1 cellular context compared by ENCODE assay signal in the genomic region with DNA sequence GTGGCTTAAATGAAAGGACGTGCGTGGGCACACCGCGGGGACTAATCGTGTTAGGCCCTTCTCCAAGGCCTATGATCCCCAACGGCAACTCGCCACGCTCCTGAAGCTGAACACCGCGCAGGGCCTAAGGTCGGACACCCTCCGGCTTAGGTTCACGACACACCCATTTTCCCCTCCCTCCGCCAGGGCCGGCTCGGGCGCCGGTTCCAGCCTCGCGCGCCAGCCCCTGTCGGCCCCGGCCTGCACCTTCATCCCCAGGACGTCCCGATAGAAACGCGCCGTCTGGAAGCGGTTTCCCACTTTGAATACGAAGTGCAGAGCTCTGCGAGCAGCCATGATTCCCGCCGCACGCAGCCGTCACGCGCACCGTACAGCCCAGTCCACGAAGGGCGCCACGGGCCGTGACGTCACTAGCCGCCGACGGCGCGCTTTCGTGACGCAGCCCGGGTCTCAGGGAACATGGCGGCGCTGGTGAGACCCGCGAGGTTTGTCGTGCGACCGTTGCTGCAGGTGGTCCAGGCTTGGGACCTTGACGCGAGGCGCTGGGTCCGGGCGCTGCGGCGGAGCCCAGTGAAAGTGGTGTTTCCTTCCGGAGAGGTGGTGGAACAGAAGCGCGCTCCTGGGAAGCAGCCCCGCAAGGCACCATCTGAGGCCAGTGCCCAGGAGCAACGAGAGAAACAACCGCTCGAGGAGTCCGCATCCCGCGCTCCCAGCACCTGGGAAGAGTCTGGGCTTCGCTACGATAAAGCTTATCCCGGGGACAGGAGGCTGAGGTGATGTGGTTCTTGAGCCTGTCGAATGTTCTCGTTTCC.
TF ChIP-seq lines count a peak whose summit lies in the region.

A gene with protein sequence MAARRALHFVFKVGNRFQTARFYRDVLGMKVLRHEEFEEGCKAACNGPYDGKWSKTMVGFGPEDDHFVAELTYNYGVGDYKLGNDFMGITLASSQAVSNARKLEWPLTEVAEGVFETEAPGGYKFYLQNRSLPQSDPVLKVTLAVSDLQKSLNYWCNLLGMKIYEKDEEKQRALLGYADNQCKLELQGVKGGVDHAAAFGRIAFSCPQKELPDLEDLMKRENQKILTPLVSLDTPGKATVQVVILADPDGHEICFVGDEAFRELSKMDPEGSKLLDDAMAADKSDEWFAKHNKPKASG (minus strand): TSS at position 361 of the 812 bp plus-strand sequence. CDS start 25 bp downstream, at position 336.
A gene with protein sequence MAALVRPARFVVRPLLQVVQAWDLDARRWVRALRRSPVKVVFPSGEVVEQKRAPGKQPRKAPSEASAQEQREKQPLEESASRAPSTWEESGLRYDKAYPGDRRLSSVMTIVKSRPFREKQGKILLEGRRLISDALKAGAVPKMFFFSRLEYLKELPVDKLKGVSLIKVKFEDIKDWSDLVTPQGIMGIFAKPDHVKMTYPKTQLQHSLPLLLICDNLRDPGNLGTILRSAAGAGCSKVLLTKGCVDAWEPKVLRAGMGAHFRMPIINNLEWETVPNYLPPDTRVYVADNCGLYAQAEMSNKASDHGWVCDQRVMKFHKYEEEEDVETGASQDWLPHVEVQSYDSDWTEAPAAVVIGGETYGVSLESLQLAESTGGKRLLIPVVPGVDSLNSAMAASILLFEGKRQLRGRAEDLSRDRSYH (plus strand): TSS at position 434 of the 812 bp plus-strand sequence. CDS start 26 bp downstream, at position 460.

TF ChIP-seq in GM12878, 131 proteins besides CTCF, POLR2A, EP300 and RAD21 (continued from another document and continues in another):
- TF ChIP-seq, protein P1, sequence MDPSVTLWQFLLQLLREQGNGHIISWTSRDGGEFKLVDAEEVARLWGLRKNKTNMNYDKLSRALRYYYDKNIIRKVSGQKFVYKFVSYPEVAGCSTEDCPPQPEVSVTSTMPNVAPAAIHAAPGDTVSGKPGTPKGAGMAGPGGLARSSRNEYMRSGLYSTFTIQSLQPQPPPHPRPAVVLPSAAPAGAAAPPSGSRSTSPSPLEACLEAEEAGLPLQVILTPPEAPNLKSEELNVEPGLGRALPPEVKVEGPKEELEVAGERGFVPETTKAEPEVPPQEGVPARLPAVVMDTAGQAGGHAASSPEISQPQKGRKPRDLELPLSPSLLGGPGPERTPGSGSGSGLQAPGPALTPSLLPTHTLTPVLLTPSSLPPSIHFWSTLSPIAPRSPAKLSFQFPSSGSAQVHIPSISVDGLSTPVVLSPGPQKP (IDR thresholded peaks at IDR 0.05; ENCODE audit: low read depth, low read length), result peak; percentile 54; the same call in 1 of the 2 replicates
- TF ChIP-seq YBX1 (IDR thresholded peaks at IDR 0.05) (no peak), ZZZ3 (IDR thresholded peaks at IDR 0.05; ENCODE audit: control insufficient read depth, insufficient read length, low read depth) (no peak), GABPA (IDR thresholded peaks at IDR 0.05; ENCODE audit: low read depth) (no peak), ZNF24 (IDR thresholded peaks at IDR 0.05) (no peak), MTA2 (IDR thresholded peaks at IDR 0.05; ENCODE audit: low read depth) (no peak), KAT2A (conservative IDR thresholded peaks at IDR 0.05; ENCODE audit: control insufficient read depth, low read depth, low read length) (no peak), IKZF2 (IDR thresholded peaks at IDR 0.05) (peak; percentile 21 to 39; a peak in 2 of 4 replicates), NR2C2 (IDR thresholded peaks at IDR 0.05; ENCODE audit: borderline replicate concordance, control insufficient read depth, insufficient read length, low read depth) (no peak), ZNF274 (IDR thresholded peaks at IDR 0.05; ENCODE audit: insufficient read depth, insufficient read length) (no peak), BMI1 (IDR thresholded peaks at IDR 0.05; ENCODE audit: borderline replicate concordance) (no peak), NFXL1 (IDR thresholded peaks at IDR 0.05; ENCODE audit: borderline replicate concordance) (no peak), FOXK2 (IDR thresholded peaks at IDR 0.05) (peak; percentile 60; the same call in 1 of the 2 replicates), PAX5 (IDR thresholded peaks at IDR 0.05; ENCODE audit: borderline replicate concordance, low read depth, low read length) (peak; percentile 23; the same call in 1 of the 2 replicates), ZSCAN29 (IDR thresholded peaks at IDR 0.05) (no peak), STAT3 (IDR thresholded peaks at IDR 0.05; ENCODE audit: low read depth, low read length) (no peak), CREB1 (IDR thresholded peaks at IDR 0.05; ENCODE audit: low read depth) (peak; percentile 100), NFIC (IDR thresholded peaks at IDR 0.05; ENCODE audit: low read depth, low read length) (no peak), TCF12 (IDR thresholded peaks at IDR 0.05; ENCODE audit: low read depth, low read length) (0 out of 2 replicates have a peak, but pooled peaks have one; percentile 42), SIX5 (IDR thresholded peaks at IDR 0.05; ENCODE audit: low read depth, low read length, severe bottlenecking) (peak; percentile 67), IKZF1 (conservative IDR thresholded peaks at IDR 0.05) (peak; percentile 90), POLR2AphosphoS2 (IDR thresholded peaks at IDR 0.05; ENCODE audit: low read depth, low read length) (0 out of 2 replicates have a peak, but pooled peaks have one; percentile 68), CBX3 (IDR thresholded peaks at IDR 0.05; ENCODE audit: borderline replicate concordance, low read depth) (no peak), JUND (IDR thresholded peaks at IDR 0.05; ENCODE audit: low read depth, low read length) (peak; percentile 44; the same call in 1 of the 2 replicates), TCF3 (IDR thresholded peaks at IDR 0.05; ENCODE audit: borderline replicate concordance, insufficient read depth, low read depth, low read length) (0 out of 2 replicates have a peak, but pooled peaks have one; percentile 59), MYC (IDR thresholded peaks at IDR 0.05; ENCODE audit: insufficient read depth, insufficient read length, insufficient replicate concordance, low read length, severe bottlenecking) (peak; percentile 89), ZNF384 (IDR thresholded peaks at IDR 0.05; ENCODE audit: borderline replicate concordance, low read depth, low read length) (no peak), BCL11A (IDR thresholded peaks at IDR 0.05; ENCODE audit: low read depth, low read length) (no peak)
- TF ChIP-seq, protein P2, sequence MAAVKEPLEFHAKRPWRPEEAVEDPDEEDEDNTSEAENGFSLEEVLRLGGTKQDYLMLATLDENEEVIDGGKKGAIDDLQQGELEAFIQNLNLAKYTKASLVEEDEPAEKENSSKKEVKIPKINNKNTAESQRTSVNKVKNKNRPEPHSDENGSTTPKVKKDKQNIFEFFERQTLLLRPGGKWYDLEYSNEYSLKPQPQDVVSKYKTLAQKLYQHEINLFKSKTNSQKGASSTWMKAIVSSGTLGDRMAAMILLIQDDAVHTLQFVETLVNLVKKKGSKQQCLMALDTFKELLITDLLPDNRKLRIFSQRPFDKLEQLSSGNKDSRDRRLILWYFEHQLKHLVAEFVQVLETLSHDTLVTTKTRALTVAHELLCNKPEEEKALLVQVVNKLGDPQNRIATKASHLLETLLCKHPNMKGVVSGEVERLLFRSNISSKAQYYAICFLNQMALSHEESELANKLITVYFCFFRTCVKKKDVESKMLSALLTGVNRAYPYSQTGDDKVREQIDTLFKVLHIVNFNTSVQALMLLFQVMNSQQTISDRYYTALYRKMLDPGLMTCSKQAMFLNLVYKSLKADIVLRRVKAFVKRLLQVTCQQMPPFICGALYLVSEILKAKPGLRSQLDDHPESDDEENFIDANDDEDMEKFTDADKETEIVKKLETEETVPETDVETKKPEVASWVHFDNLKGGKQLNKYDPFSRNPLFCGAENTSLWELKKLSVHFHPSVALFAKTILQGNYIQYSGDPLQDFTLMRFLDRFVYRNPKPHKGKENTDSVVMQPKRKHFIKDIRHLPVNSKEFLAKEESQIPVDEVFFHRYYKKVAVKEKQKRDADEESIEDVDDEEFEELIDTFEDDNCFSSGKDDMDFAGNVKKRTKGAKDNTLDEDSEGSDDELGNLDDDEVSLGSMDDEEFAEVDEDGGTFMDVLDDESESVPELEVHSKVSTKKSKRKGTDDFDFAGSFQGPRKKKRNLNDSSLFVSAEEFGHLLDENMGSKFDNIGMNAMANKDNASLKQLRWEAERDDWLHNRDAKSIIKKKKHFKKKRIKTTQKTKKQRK (IDR thresholded peaks at IDR 0.05; ENCODE audit: low read depth, low read length), result peak; percentile 48; the same call in 1 of the 2 replicates
- TF ChIP-seq, protein P3, sequence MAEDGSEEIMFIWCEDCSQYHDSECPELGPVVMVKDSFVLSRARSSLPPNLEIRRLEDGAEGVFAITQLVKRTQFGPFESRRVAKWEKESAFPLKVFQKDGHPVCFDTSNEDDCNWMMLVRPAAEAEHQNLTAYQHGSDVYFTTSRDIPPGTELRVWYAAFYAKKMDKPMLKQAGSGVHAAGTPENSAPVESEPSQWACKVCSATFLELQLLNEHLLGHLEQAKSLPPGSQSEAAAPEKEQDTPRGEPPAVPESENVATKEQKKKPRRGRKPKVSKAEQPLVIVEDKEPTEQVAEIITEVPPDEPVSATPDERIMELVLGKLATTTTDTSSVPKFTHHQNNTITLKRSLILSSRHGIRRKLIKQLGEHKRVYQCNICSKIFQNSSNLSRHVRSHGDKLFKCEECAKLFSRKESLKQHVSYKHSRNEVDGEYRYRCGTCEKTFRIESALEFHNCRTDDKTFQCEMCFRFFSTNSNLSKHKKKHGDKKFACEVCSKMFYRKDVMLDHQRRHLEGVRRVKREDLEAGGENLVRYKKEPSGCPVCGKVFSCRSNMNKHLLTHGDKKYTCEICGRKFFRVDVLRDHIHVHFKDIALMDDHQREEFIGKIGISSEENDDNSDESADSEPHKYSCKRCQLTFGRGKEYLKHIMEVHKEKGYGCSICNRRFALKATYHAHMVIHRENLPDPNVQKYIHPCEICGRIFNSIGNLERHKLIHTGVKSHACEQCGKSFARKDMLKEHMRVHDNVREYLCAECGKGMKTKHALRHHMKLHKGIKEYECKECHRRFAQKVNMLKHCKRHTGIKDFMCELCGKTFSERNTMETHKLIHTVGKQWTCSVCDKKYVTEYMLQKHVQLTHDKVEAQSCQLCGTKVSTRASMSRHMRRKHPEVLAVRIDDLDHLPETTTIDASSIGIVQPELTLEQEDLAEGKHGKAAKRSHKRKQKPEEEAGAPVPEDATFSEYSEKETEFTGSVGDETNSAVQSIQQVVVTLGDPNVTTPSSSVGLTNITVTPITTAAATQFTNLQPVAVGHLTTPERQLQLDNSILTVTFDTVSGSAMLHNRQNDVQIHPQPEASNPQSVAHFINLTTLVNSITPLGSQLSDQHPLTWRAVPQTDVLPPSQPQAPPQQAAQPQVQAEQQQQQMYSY (CRISPR knock-in tag; IDR thresholded peaks at IDR 0.05), result no peak
- TF ChIP-seq, protein P4, sequence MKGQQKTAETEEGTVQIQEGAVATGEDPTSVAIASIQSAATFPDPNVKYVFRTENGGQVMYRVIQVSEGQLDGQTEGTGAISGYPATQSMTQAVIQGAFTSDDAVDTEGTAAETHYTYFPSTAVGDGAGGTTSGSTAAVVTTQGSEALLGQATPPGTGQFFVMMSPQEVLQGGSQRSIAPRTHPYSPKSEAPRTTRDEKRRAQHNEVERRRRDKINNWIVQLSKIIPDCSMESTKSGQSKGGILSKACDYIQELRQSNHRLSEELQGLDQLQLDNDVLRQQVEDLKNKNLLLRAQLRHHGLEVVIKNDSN (IDR thresholded peaks at IDR 0.05; ENCODE audit: borderline replicate concordance, extremely low read length, insufficient read depth, low read depth, low read length), result peak; percentile 78
- TF ChIP-seq, protein P5, sequence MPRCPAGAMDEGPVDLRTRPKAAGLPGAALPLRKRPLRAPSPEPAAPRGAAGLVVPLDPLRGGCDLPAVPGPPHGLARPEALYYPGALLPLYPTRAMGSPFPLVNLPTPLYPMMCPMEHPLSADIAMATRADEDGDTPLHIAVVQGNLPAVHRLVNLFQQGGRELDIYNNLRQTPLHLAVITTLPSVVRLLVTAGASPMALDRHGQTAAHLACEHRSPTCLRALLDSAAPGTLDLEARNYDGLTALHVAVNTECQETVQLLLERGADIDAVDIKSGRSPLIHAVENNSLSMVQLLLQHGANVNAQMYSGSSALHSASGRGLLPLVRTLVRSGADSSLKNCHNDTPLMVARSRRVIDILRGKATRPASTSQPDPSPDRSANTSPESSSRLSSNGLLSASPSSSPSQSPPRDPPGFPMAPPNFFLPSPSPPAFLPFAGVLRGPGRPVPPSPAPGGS (IDR thresholded peaks at IDR 0.05; ENCODE audit: borderline replicate concordance, insufficient read depth, low read depth, low read length, poor library complexity, severe bottlenecking), result no peak
- TF ChIP-seq, protein P6, sequence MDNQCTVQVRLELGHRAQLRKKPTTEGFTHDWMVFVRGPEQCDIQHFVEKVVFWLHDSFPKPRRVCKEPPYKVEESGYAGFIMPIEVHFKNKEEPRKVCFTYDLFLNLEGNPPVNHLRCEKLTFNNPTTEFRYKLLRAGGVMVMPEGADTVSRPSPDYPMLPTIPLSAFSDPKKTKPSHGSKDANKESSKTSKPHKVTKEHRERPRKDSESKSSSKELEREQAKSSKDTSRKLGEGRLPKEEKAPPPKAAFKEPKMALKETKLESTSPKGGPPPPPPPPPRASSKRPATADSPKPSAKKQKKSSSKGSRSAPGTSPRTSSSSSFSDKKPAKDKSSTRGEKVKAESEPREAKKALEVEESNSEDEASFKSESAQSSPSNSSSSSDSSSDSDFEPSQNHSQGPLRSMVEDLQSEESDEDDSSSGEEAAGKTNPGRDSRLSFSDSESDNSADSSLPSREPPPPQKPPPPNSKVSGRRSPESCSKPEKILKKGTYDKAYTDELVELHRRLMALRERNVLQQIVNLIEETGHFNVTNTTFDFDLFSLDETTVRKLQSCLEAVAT (IDR thresholded peaks at IDR 0.05), result 0 out of 2 replicates have a peak, but pooled peaks have one; percentile 18
- TF ChIP-seq, protein P7, sequence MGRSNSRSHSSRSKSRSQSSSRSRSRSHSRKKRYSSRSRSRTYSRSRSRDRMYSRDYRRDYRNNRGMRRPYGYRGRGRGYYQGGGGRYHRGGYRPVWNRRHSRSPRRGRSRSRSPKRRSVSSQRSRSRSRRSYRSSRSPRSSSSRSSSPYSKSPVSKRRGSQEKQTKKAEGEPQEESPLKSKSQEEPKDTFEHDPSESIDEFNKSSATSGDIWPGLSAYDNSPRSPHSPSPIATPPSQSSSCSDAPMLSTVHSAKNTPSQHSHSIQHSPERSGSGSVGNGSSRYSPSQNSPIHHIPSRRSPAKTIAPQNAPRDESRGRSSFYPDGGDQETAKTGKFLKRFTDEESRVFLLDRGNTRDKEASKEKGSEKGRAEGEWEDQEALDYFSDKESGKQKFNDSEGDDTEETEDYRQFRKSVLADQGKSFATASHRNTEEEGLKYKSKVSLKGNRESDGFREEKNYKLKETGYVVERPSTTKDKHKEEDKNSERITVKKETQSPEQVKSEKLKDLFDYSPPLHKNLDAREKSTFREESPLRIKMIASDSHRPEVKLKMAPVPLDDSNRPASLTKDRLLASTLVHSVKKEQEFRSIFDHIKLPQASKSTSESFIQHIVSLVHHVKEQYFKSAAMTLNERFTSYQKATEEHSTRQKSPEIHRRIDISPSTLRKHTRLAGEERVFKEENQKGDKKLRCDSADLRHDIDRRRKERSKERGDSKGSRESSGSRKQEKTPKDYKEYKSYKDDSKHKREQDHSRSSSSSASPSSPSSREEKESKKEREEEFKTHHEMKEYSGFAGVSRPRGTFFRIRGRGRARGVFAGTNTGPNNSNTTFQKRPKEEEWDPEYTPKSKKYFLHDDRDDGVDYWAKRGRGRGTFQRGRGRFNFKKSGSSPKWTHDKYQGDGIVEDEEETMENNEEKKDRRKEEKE (IDR thresholded peaks at IDR 0.05), result no peak
- TF ChIP-seq, protein P8, sequence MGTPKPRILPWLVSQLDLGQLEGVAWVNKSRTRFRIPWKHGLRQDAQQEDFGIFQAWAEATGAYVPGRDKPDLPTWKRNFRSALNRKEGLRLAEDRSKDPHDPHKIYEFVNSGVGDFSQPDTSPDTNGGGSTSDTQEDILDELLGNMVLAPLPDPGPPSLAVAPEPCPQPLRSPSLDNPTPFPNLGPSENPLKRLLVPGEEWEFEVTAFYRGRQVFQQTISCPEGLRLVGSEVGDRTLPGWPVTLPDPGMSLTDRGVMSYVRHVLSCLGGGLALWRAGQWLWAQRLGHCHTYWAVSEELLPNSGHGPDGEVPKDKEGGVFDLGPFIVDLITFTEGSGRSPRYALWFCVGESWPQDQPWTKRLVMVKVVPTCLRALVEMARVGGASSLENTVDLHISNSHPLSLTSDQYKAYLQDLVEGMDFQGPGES (IDR thresholded peaks at IDR 0.05), result peak; percentile 34; the same call in 1 of the 2 replicates
